8 cellular contexts compared by ENCODE assay signal in the genomic region with DNA sequence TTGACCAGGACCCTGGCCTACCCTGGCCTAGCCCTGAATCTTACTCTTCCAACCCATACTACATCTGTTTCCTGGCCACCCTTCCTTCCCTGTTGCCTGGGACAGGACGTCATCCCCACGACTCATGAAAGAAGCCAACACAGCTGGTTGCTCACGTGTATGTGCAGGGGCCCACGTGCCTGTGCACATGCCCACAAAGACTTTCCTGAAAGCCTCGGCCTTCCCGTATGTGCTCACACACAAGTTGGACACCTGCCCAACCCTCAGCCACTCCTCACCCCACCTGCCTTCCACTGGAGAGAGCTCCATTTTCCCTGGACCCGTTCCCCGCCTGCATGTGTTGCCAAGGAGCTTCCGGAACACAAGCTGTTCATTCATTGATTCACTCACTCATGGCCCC. TPM values are rescaled to one million over a fixed set of nuclear protein-coding genes. Genes with fewer than 3 reads are reported as not detected.
A peak's percentile ranks its signal among the peaks of the same experiment; 100 is the strongest.
DNase-seq lines count a peak whose midpoint lies in the region; ATAC-seq and TF ChIP-seq lines count a peak whose summit lies in the region.

No MANE protein-coding gene starts in this region.

- 38 to 50% methylated on average over 9 of the region's 9 CpGs for WGBS in heart right ventricle, 2 donors
- 28% methylated on average over 9 of the region's 9 CpGs for WGBS in suprapubic skin

- H3K27me3 Mint-ChIP-seq in stimulated activated memory B cell treated with anti-CD40 and anti-IgM and Interleukin-4, amounts not matched to agents 10 μg/mL and 1 μg/mL and 100 μg/mL, for 72 hours = peaks cover 35% of the 10 kb centered on the region

- H3K4me1 Mint-ChIP-seq in stimulated activated memory B cell treated with anti-CD40 and anti-IgM and Interleukin-4, amounts not matched to agents 10 μg/mL and 1 μg/mL and 100 μg/mL, for 72 hours = peaks cover 3% of the 10 kb centered on the region

- H3K27ac Mint-ChIP-seq in stimulated activated memory B cell treated with anti-CD40 and anti-IgM and Interleukin-4, amounts not matched to agents 10 μg/mL and 1 μg/mL and 100 μg/mL, for 72 hours = no peak overlapping the region

- H3K9me3 ChIP-seq in SJCRH30 (replicated peaks) = 0 out of 2 replicates have a peak, but pooled peaks cover 3% of the 10 kb centered on the region
- H3K9me3 ChIP-seq in heart right ventricle = no peaks in the 10 kb centered on the region
- H3K9me3 ChIP-seq in suprapubic skin = no peaks in the 10 kb centered on the region

- no peak for TF ChIP-seq POLR2A in suprapubic skin (IDR thresholded peaks at IDR 0.05)

- TF ChIP-seq CTCF in heart right ventricle (IDR thresholded peaks at IDR 0.05) = no peak
- TF ChIP-seq CTCF in suprapubic skin (IDR thresholded peaks at IDR 0.05) = no peak

- H3K27me3 ChIP-seq in SJCRH30 (no peaks in the 10 kb centered on the region), heart right ventricle (peaks cover 0 to 4% (median 0%) of the 10 kb centered on the region in 7 donors), suprapubic skin (no peaks in the 10 kb centered on the region)

- H3K36me3 ChIP-seq in SJCRH30 (no peaks in the 10 kb centered on the region), heart right ventricle (no peaks in the 10 kb centered on the region), suprapubic skin (no peaks in the 10 kb centered on the region)

- intact Hi-C loops in heart right ventricle (cut with DNase I) = loop anchor here in 2 of 10 donors (5.0 to 10.0 kb wide), 2 partner anchors 42 to 50 kb away; no protein-coding TSS in a partner anchor

- H3K36me3 Mint-ChIP-seq in stimulated activated memory B cell treated with anti-CD40 and anti-IgM and Interleukin-4, amounts not matched to agents 10 μg/mL and 1 μg/mL and 100 μg/mL, for 72 hours = no peaks in the 10 kb centered on the region

- H3K27ac ChIP-seq in SJCRH30 (no peak overlapping the region), heart right ventricle (peak overlapping the region; percentile 44 to 90 (median 82)), suprapubic skin (peak overlapping the region; percentile 88)

- H3K4me3 Mint-ChIP-seq in stimulated activated memory B cell treated with anti-CD40 and anti-IgM and Interleukin-4, amounts not matched to agents 10 μg/mL and 1 μg/mL and 100 μg/mL, for 72 hours = no peak overlapping the region

- no peak for TF ChIP-seq EP300 in suprapubic skin (IDR thresholded peaks at IDR 0.05)

- DNase-seq in HPDE6-E6E7 (ENCODE audit: extremely low spot score) (peak; percentile 43), SJCRH30 (peak; percentile 66 to 70), heart right ventricle (peak; percentile 81 to 92), suprapubic skin (ENCODE audit: low spot score in 2 of 2) (peak; percentile 91 to 94), NCI-H1436 (lab: John Stamatoyannopoulos, UW) (no peak), NCI-H146 (lab: John Stamatoyannopoulos, UW) (no peak)

- H3K9me3 Mint-ChIP-seq in stimulated activated memory B cell treated with anti-CD40 and anti-IgM and Interleukin-4, amounts not matched to agents 10 μg/mL and 1 μg/mL and 100 μg/mL, for 72 hours = no peaks in the 10 kb centered on the region

- H3K4me3 ChIP-seq in SJCRH30 = no peak overlapping the region
- no peak overlapping the region for H3K4me3 ChIP-seq in heart right ventricle
- no peak overlapping the region for H3K4me3 ChIP-seq in suprapubic skin

- ATAC-seq in heart right ventricle = peak; percentile 81 to 92 (median 88)
- ATAC-seq in stimulated activated memory B cell treated with anti-CD40 and anti-IgM and Interleukin-4, amounts not matched to agents 10 μg/mL and 1 μg/mL and 100 μg/mL, for 72 hours = no peak
- no peak for ATAC-seq in GM19397 (IDR thresholded peaks at IDR 0.05; ENCODE audit: unreplicated experiment)

- H3K4me1 ChIP-seq in SJCRH30 = peaks cover 14% of the 10 kb centered on the region
- H3K4me1 ChIP-seq in heart right ventricle = peaks cover 0 to 50% (median 20%) of the 10 kb centered on the region in 9 donors
- H3K4me1 ChIP-seq in suprapubic skin = peaks cover 29% of the 10 kb centered on the region

RNA-seq across cellular contexts. Expression of a gene that starts 7.0 kb away (rescaled TPM):
- 0.06 TPM in 1 of 2 replicates, not detected in the other for total RNA-seq in SJCRH30 (2014; rRNA removed; shearing (Covaris generic))
- total RNA-seq in heart right ventricle (10 to 100 TPM in 7 of 10 donors, 1 to 10 TPM in 3; 9.1 to 21.3 (median 11.2) TPM), suprapubic skin (10 to 100 TPM in 1 of 4 donors, 1 to 10 TPM in 3; 5.3 to 14.1 (median 6.3) TPM)
- 10 to 100 TPM in 1 of 2 donors, 1 to 10 TPM in 1; 7.3 to 20.0 TPM for polyA plus RNA-seq in heart right ventricle

RNA-seq across cellular contexts. Expression of a gene that starts 21.5 kb away (rescaled TPM):
- not detected in 2 replicates for total RNA-seq in SJCRH30 (2014; rRNA removed; shearing (Covaris generic))
- total RNA-seq in heart right ventricle = not detected
- polyA plus RNA-seq in heart right ventricle = not detected
- not detected for total RNA-seq in suprapubic skin

RNA-seq across cellular contexts. Expression of a gene that starts 53.1 kb away (rescaled TPM):
- 4.6 and 8.3 TPM in 2 replicates for total RNA-seq in SJCRH30 (2014; rRNA removed; shearing (Covaris generic))
- 1 to 10 TPM; 3.3 to 7.9 (median 4.6) TPM for total RNA-seq in heart right ventricle
- polyA plus RNA-seq in heart right ventricle = 10 to 100 TPM in 1 of 2 donors, 1 to 10 TPM in 1; 6.8 to 11.5 TPM
- total RNA-seq in suprapubic skin = 10 to 100 TPM in 2 of 4 donors, 1 to 10 TPM in 2; 7.9 to 32.9 (median 17.1) TPM

RNA-seq across cellular contexts. Expression of a gene that starts 55.7 kb away (rescaled TPM):
- total RNA-seq in SJCRH30 (2014; rRNA removed; shearing (Covaris generic)) = 2,386 and 2,441 TPM in 2 replicates
- total RNA-seq in heart right ventricle (1,000 to 10,000 TPM in 3 of 10 donors, 100 to 1,000 TPM in 7; 907 to 1,150 (median 965) TPM), suprapubic skin (1,000 to 10,000 TPM; 2,327 to 3,514 (median 3,192) TPM)
- polyA plus RNA-seq in heart right ventricle = 1,000 to 10,000 TPM; 1,654 to 3,029 TPM

Comparison
In these comparisons a context has a peak if more than half of its experiments do, and no peak if none do; other contexts are left out.
1. DNase-seq: peak in HPDE6-E6E7 (single experiment), SJCRH30 (2 of 2), heart right ventricle (2 of 2) and suprapubic skin (2 of 2); none in NCI-H1436 (single experiment) and NCI-H146 (single experiment).
2. ATAC-seq: peak in heart right ventricle (8 of 8); none in stimulated activated memory B cell treated with anti-CD40 and anti-IgM and Interleukin-4, amounts not matched to agents 10 μg/mL and 1 μg/mL and 100 μg/mL, for 72 hours (single experiment) and GM19397 (single experiment).